ENCODE assay signal across 17 cellular contexts in genomic region chrX:145002776-145003175, GRCh38.
DNase-seq lines count a peak whose midpoint lies in the region; FAIRE-seq and TF ChIP-seq lines count a peak whose summit lies in the region.
"Had no signal": no experiment of that assay in that cellular context is flagged by ENCODE, and none has a peak within 500 bp of the region (broad histone marks: within the 10 kb centered on the region; RNA-seq: fewer than 3 reads in every experiment).

No MANE protein-coding gene starts in this region.

- CTCF ChIA-PET in GM10248 (lab: Yijun Ruan, JAX): no interaction called here

- TF ChIP-seq CTCF in fibroblast of villous mesenchyme (IDR thresholded peaks at IDR 0.05; ENCODE audit: insufficient read depth, low read depth, low read length) (no peak), GM10248 (IDR thresholded peaks at IDR 0.05; ENCODE audit: control extremely low read depth, extremely low read depth, low read depth, missing control alignments) (no peak), CD14-positive monocyte (IDR thresholded peaks at IDR 0.05) (no peak)

- POLR2A ChIA-PET in GM10248 (lab: Yijun Ruan, JAX): no interaction called here

- intact Hi-C loops in CD14-positive monocyte (cut with micrococcal nuclease): no loop called here

- no peak overlapping the region for H3K27ac Mint-ChIP-seq in CD14-positive monocyte
- H3K27ac Mint-ChIP-seq: GM23338 had no signal

- DNase-seq in H54 (ENCODE audit: insufficient read length, low spot score): no peak
- peak; percentile 71 for DNase-seq in RPMI7951 (ENCODE audit: low read depth)
- DNase-seq in fibroblast of villous mesenchyme (ENCODE audit: low read depth): peak; percentile 2
- DNase-seq in GM10248 (ENCODE audit: extremely low spot score): no peak
- no peak for DNase-seq in CD14-positive monocyte (ENCODE audit: low spot score)
- no peak for DNase-seq in T1000 (lab: John Stamatoyannopoulos, UW)
- no peak for DNase-seq in EL
- DNase-seq: DMS 273 treated with DMSO at 0.1 percent for 48 hours, KBM-7, NCI-H1105, NCI-H1694 treated with DMSO at 0.1 percent for 48 hours, NCI-H510A, NCI-H82, Peyer's patch, SIG-M5 had no signal

- H3K9me3 Mint-ChIP-seq in CD14-positive monocyte: peaks cover 0 to 2% (median 0%) of the 10 kb centered on the region in 7 donors

- H3K27me3 Mint-ChIP-seq in CD14-positive monocyte (ENCODE audit: low read depth in 3 of 3): no peaks in the 10 kb centered on the region

- no peak overlapping the region for H3K4me3 ChIP-seq in fibroblast of villous mesenchyme (ENCODE audit: low read depth, low read length)
- H3K4me3 ChIP-seq: BLaER1 treated with 17β-estradiol and CSF1 and Interleukin-3, amounts not matched to agents 10 nM and 100 nM; GM23338; Peyer's patch had no signal

- no peak overlapping the region for H3K4me3 Mint-ChIP-seq in CD14-positive monocyte
- H3K4me3 Mint-ChIP-seq: GM23338 had no signal

- no peak for TF ChIP-seq POLR2A in H54 (IDR thresholded peaks at IDR 0.05; ENCODE audit: low read depth, low read length)

- no peaks in the 10 kb centered on the region for H3K36me3 Mint-ChIP-seq in CD14-positive monocyte

- FAIRE-seq in H54 (lab: Jason Lieb, UNC): peak; percentile 67

- no peaks in the 10 kb centered on the region for H3K4me1 Mint-ChIP-seq in CD14-positive monocyte
- H3K4me1 Mint-ChIP-seq: GM23338 had no signal

Comparison
In these comparisons a context has a peak if more than half of its experiments do, and no peak if none do; other contexts are left out.
1. DNase-seq: peak in RPMI7951 (single experiment) and fibroblast of villous mesenchyme (single experiment); none in H54 (single experiment), GM10248 (single experiment), CD14-positive monocyte (single experiment), T1000 (single experiment) and EL (single experiment).